In genomic region chr12:93990832-93991748, GRCh38 we compare ENCODE assay signal across 9 cellular contexts.
DNase-seq lines count a peak whose midpoint lies in the region; ATAC-seq and TF ChIP-seq lines count a peak whose summit lies in the region.
"Had no signal": no experiment of that assay in that cellular context is flagged by ENCODE, and none has a peak within 500 bp of the region (broad histone marks: within the 10 kb centered on the region; RNA-seq: fewer than 3 reads in every experiment).

No MANE protein-coding gene starts in this region.

- H3K27me3 Mint-ChIP-seq in activated CD4-positive, alpha-beta memory T cell treated with anti-CD3 and anti-CD28 coated beads, Interleukin-2, amount 10 ng/mL, durations not matched to agents 7 days and 5 days = peaks cover 6% of the 10 kb centered on the region

- H3K4me1 ChIP-seq in Panc1 (ENCODE audit: control insufficient read depth, insufficient read depth, low read length) = no peaks in the 10 kb centered on the region
- H3K4me1 ChIP-seq in neuron (ENCODE audit: insufficient read depth, low read length) = peaks cover 11% of the 10 kb centered on the region

- H3K36me3 ChIP-seq in Panc1 (ENCODE audit: control insufficient read depth, insufficient read depth, low read length) = no peaks in the 10 kb centered on the region
- no peaks in the 10 kb centered on the region for H3K36me3 ChIP-seq in neuron (ENCODE audit: insufficient read depth, low read length)

- POLR2A ChIA-PET in Panc1 (lab: Charles Lee) = no interaction called here
- POLR2A ChIA-PET in activated CD4-positive, alpha-beta memory T cell treated with anti-CD3 and anti-CD28 coated beads, Interleukin-2, amount 10 ng/mL, durations not matched to agents 7 days and 5 days (lab: Charles Lee) = interaction anchor here (0.6 kb wide), 1 partner anchor 34 kb away, joined by 4 read pairs; no protein-coding TSS in a partner anchor

- H3K4me3 Mint-ChIP-seq in activated CD4-positive, alpha-beta memory T cell treated with anti-CD3 and anti-CD28 coated beads, Interleukin-2, amount 10 ng/mL, durations not matched to agents 7 days and 5 days = no peak overlapping the region

- H3K9me3 ChIP-seq in Panc1 (ENCODE audit: control insufficient read depth, insufficient read depth, low read depth, low read length) (no peaks in the 10 kb centered on the region), neuron (ENCODE audit: low read length) (no peaks in the 10 kb centered on the region)

- H3K4me3 ChIP-seq in Panc1 (ENCODE audit: low read depth in 2 of 2, low read length in 2 of 2) = no peak overlapping the region
- no peak overlapping the region for H3K4me3 ChIP-seq in foreskin fibroblast (ENCODE audit: low read depth in 1 of 2, low read length in 2 of 2)
- H3K4me3 ChIP-seq in neuron (ENCODE audit: low read length) = peak overlapping the region; percentile 7

- intact Hi-C loops in Panc1 (cut with micrococcal nuclease; ENCODE audit: unreplicated experiment) = no loop called here

- TF ChIP-seq CTCF in Panc1 (IDR thresholded peaks at IDR 0.05) (peak; percentile 30), foreskin fibroblast (IDR thresholded peaks at IDR 0.05; ENCODE audit: low read depth, low read length) (peak; percentile 51)

- H3K36me3 Mint-ChIP-seq in activated CD4-positive, alpha-beta memory T cell treated with anti-CD3 and anti-CD28 coated beads, Interleukin-2, amount 10 ng/mL, durations not matched to agents 7 days and 5 days (ENCODE audit: low read depth) = no peaks in the 10 kb centered on the region

- no TSS peak for BruUV-seq in Panc1 (replicated peaks; lab: Mats Ljungman, UMichigan)

- DNase-seq in C1 segment of cervical spinal cord (lab: John Stamatoyannopoulos, UW) = peak in 10 of 14 donors; percentile 6 to 68 (median 24)
- DNase-seq in Panc1 (ENCODE audit: low read depth, low spot score) = no peak
- DNase-seq in foreskin fibroblast = peak; percentile 61 to 67
- DNase-seq in activated CD4-positive, alpha-beta memory T cell treated with anti-CD3 and anti-CD28 coated beads, Interleukin-2, amount 10 ng/mL, durations not matched to agents 7 days and 5 days = no peak
- no peak for DNase-seq in NK-92 treated with Interleukin-12 subunit alpha and Interleukin-12 subunit beta, amount 100 ng/mL, for 24 hours (lab: John Stamatoyannopoulos, UW)
- no peak for DNase-seq in NCI-H345 treated with DMSO at 0.1 percent for 48 hours (lab: John Stamatoyannopoulos, UW; ENCODE audit: unreplicated experiment)

- H3K27me3 ChIP-seq in Panc1 (ENCODE audit: control insufficient read depth, insufficient read depth, low read length) (no peaks in the 10 kb centered on the region), neuron (ENCODE audit: insufficient read depth, low read length) (no peaks in the 10 kb centered on the region)

- peak overlapping the region; percentile 51 for H2AFZ ChIP-seq in neuron (ENCODE audit: low read depth, low read length)

- peak; percentile 68 for ATAC-seq in Panc1
- ATAC-seq in GM18498 (IDR thresholded peaks at IDR 0.05; ENCODE audit: unreplicated experiment) = no peak

- H3K27ac Mint-ChIP-seq in activated CD4-positive, alpha-beta memory T cell treated with anti-CD3 and anti-CD28 coated beads, Interleukin-2, amount 10 ng/mL, durations not matched to agents 7 days and 5 days = no peak overlapping the region

- H3K4me1 Mint-ChIP-seq in activated CD4-positive, alpha-beta memory T cell treated with anti-CD3 and anti-CD28 coated beads, Interleukin-2, amount 10 ng/mL, durations not matched to agents 7 days and 5 days = no peaks in the 10 kb centered on the region

- H3K27ac ChIP-seq in Panc1 (ENCODE audit: low read length) = no peak overlapping the region
- H3K27ac ChIP-seq: HL-60 had no signal

- in situ Hi-C loops in Panc1 (cut with HindIII; ENCODE audit: low pct_unique_long_range_greater_than_20kb, low sequenced_read_pairs) = no loop called here

- CTCF ChIA-PET in Panc1 (lab: Charles Lee) = no interaction called here
- CTCF ChIA-PET in activated CD4-positive, alpha-beta memory T cell treated with anti-CD3 and anti-CD28 coated beads, Interleukin-2, amount 10 ng/mL, durations not matched to agents 7 days and 5 days (lab: Charles Lee) = no interaction called here

- no peaks in the 10 kb centered on the region for H3K9me3 Mint-ChIP-seq in activated CD4-positive, alpha-beta memory T cell treated with anti-CD3 and anti-CD28 coated beads, Interleukin-2, amount 10 ng/mL, durations not matched to agents 7 days and 5 days

Comparison
In these comparisons a context has a peak if more than half of its experiments do, and no peak if none do; other contexts are left out.
1. DNase-seq: peak in C1 segment of cervical spinal cord (10 of 14) and foreskin fibroblast (2 of 2); none in Panc1 (single experiment), activated CD4-positive, alpha-beta memory T cell treated with anti-CD3 and anti-CD28 coated beads, Interleukin-2, amount 10 ng/mL, durations not matched to agents 7 days and 5 days (single experiment), NK-92 treated with Interleukin-12 subunit alpha and Interleukin-12 subunit beta, amount 100 ng/mL, for 24 hours (single experiment) and NCI-H345 treated with DMSO at 0.1 percent for 48 hours (single experiment).